1 cellular context compared by ENCODE assay signal in the genomic region with DNA sequence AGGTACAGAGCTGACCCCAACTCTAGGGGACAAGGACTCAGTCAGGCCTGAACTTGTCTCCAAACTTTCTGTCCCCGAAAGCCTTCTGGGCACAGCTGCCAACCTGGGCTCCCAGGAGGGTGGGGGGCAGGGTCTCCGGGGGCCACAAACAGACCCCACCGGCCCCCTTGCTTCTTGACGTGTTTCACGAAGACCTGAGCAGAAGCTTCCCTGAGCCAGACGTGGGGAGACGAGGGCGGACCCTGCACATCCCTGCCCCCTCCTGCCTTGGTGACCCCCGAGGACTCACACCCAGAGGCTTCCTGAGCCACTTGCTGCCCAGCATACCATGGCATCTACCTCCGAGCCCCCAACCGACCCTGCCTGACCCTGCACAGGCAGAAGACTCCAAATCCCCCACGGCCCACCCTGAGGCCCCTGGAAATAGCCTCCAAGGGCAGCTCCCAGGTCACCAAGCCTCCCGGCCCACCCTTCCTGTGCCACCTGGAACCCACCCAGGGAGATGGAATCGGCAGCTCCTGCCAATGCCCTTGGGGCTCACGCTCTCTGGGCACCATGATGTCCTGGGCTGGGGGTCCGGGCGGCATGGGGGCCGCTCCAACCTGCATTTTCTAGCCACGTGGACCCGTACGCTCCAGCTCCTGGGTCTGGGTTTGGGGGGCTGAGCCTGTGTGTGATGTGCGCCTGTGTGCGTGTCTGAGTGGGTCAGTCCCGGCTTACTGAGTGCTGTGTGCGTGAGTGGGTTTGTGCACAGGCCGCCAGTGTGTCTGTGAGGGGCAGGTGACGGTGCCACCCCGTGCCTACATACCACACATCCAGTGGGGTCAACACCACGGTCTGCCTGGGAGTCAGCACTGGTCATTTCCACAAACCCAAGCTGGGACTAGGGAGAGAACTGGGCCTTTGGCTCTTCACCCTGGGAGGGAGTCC.
A peak's percentile ranks its signal among the peaks of the same experiment; 100 is the strongest.
TF ChIP-seq lines count a peak whose summit lies in the region.

No MANE protein-coding gene starts in this region.

TF ChIP-seq in HepG2, 621 proteins besides CTCF, POLR2A, EP300 and RAD21:
- TF ChIP-seq EHMT2 (IDR thresholded peaks at IDR 0.05; ENCODE audit: borderline replicate concordance, low read depth, low read length) = no peak
- TF ChIP-seq HNRNPLL (IDR thresholded peaks at IDR 0.05; ENCODE audit: low read depth, low read length, poor library complexity, severe bottlenecking) = peak; percentile 12
- 0 out of 2 replicates have a peak, but pooled peaks have one; percentile 24 for TF ChIP-seq ZNF776 (CRISPR knock-in tag; IDR thresholded peaks at IDR 0.05)
- TF ChIP-seq SOX5 (CRISPR knock-in tag; IDR thresholded peaks at IDR 0.05; ENCODE audit: borderline replicate concordance) = no peak
- TF ChIP-seq, protein P1, sequence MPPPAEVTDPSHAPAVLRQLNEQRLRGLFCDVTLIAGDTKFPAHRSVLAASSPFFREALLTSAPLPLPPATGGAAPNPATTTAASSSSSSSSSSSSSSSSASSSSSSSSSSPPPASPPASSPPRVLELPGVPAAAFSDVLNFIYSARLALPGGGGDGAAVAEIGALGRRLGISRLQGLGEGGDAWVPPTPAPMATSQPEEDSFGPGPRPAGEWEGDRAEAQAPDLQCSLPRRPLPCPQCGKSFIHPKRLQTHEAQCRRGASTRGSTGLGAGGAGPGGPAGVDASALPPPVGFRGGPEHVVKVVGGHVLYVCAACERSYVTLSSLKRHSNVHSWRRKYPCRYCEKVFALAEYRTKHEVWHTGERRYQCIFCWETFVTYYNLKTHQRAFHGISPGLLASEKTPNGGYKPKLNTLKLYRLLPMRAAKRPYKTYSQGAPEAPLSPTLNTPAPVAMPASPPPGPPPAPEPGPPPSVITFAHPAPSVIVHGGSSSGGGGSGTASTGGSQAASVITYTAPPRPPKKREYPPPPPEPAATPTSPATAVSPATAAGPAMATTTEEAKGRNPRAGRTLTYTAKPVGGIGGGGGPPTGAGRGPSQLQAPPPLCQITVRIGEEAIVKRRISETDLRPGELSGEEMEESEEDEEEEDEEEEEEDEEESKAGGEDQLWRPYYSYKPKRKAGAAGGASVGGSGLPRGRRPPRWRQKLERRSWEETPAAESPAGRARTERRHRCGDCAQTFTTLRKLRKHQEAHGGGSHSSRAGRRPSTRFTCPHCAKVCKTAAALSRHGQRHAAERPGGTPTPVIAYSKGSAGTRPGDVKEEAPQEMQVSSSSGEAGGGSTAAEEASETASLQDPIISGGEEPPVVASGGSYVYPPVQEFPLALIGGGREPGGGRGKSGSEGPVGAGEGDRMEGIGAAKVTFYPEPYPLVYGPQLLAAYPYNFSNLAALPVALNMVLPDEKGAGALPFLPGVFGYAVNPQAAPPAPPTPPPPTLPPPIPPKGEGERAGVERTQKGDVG (CRISPR knock-in tag; IDR thresholded peaks at IDR 0.05; ENCODE audit: borderline replicate concordance) = 0 out of 2 replicates have a peak, but pooled peaks have one; percentile 15
- TF ChIP-seq, protein P2, sequence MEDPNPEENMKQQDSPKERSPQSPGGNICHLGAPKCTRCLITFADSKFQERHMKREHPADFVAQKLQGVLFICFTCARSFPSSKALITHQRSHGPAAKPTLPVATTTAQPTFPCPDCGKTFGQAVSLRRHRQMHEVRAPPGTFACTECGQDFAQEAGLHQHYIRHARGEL (CRISPR knock-in tag; IDR thresholded peaks at IDR 0.05) = 0 out of 2 replicates have a peak, but pooled peaks have one; percentile 46
